ENCODE assay signal across 20 cellular contexts in the genomic region with DNA sequence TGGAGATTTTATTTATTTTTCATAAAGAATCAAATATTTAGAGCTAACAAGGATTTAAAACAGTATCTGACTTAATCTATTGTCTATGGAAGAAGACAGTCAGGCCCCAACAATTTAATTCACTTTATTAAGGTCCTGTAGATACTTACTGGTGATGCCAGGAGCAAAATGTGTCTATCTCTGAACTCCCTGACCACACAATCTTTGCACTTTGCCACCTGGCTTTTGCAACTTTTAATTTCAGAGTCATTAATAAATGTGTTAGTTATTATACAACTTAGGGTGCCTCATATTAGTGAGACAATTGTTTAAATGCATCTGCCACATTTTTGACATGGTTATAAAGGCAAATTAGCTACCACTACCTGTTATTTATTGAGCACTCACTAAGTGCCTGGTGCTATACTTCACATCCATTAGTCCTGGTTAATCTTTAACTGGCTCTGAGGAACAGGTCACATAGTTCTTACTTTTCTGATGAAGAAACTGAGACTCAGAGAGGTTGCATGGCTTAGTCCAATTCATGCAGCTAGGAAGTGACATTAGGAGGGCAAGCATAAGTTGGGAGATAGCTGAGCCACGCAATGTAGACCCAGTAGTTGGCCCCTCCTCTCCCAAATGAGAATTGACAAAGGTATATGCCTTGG.
DNase-seq lines count a peak whose midpoint lies in the region; ATAC-seq, FAIRE-seq and TF ChIP-seq lines count a peak whose summit lies in the region.
"Had no signal": no experiment of that assay in that cellular context is flagged by ENCODE, and none has a peak within 500 bp of the region (broad histone marks: within the 10 kb centered on the region; RNA-seq: fewer than 3 reads in every experiment).

No MANE protein-coding gene starts in this region.

- H3K4me1 ChIP-seq in hepatocyte (ENCODE audit: insufficient read depth) (peaks cover 4% of the 10 kb centered on the region), neutrophil (ENCODE audit: control insufficient read depth in 1 of 2, insufficient read depth in 1 of 2, low read depth in 1 of 2, low read length in 1 of 2) (peaks cover 29 to 42% of the 10 kb centered on the region in 2 experiments), BE2C (no peaks in the 10 kb centered on the region)
- H3K4me1 ChIP-seq: A549, Peyer's patch had no signal

- WGBS in hepatocyte (ENCODE audit: low lambda C conversion rate, missing lambda C conversion rate): 87% methylated on average over 1 of the region's 1 CpG

- no peaks in the 10 kb centered on the region for H3K36me3 ChIP-seq in hepatocyte (replicated peaks; ENCODE audit: insufficient read depth, low read depth)
- no peaks in the 10 kb centered on the region for H3K36me3 ChIP-seq in neutrophil
- no peaks in the 10 kb centered on the region for H3K36me3 ChIP-seq in BE2C
- H3K36me3 ChIP-seq: Peyer's patch had no signal

- CTCF ChIA-PET in activated CD4-positive, alpha-beta T cell treated with anti-CD3 and anti-CD28 coated beads, Interleukin-2, amount 10 ng/mL, durations not matched to agents 7 days and 5 days (lab: Charles Lee): interaction anchor here (0.6 kb wide), 1 partner anchor 81 kb away, joined by 3 read pairs; no protein-coding TSS in a partner anchor

- TF ChIP-seq CTCF in hepatocyte (IDR thresholded peaks at IDR 0.05; ENCODE audit: poor library complexity): no peak
- no peak for TF ChIP-seq CTCF in neutrophil (IDR thresholded peaks at IDR 0.05)
- no peak for TF ChIP-seq CTCF in BE2C (IDR thresholded peaks at IDR 0.05; ENCODE audit: low read depth, low read length)

- H3K9me3 ChIP-seq in hepatocyte (ENCODE audit: low read depth): no peaks in the 10 kb centered on the region
- H3K9me3 ChIP-seq in neutrophil: no peaks in the 10 kb centered on the region
- H3K9me3 ChIP-seq in BE2C: no peaks in the 10 kb centered on the region
- H3K9me3 ChIP-seq: A549, Peyer's patch had no signal

- no peak overlapping the region for H3K27ac Mint-ChIP-seq in activated CD4-positive, alpha-beta T cell treated with anti-CD3 and anti-CD28 coated beads, Interleukin-2, amount 10 ng/mL, durations not matched to agents 7 days and 5 days
- H3K27ac Mint-ChIP-seq: HFFc6 had no signal

- FAIRE-seq in H54 (lab: Jason Lieb, UNC): no peak
- FAIRE-seq: A549, H1 had no signal

- H3K4me3 ChIP-seq in hepatocyte (no peak overlapping the region), neutrophil (ENCODE audit: low read depth in 1 of 2, low read length in 1 of 2) (no peak overlapping the region), BE2C (ENCODE audit: low read depth, low read length) (no peak overlapping the region)
- H3K4me3 ChIP-seq: A549, Peyer's patch had no signal

- no peaks in the 10 kb centered on the region for H3K27me3 ChIP-seq in hepatocyte
- H3K27me3 ChIP-seq in neutrophil: no peaks in the 10 kb centered on the region
- H3K27me3 ChIP-seq in BE2C: no peaks in the 10 kb centered on the region
- H3K27me3 ChIP-seq: Peyer's patch had no signal

- no peaks in the 10 kb centered on the region for H3K27me3 Mint-ChIP-seq in activated CD4-positive, alpha-beta T cell treated with anti-CD3 and anti-CD28 coated beads, Interleukin-2, amount 10 ng/mL, durations not matched to agents 7 days and 5 days

- H3K4me3 Mint-ChIP-seq in activated CD4-positive, alpha-beta T cell treated with anti-CD3 and anti-CD28 coated beads, Interleukin-2, amount 10 ng/mL, durations not matched to agents 7 days and 5 days: no peak overlapping the region
- H3K4me3 Mint-ChIP-seq: HFFc6 had no signal

- no peaks in the 10 kb centered on the region for H3K36me3 Mint-ChIP-seq in activated CD4-positive, alpha-beta T cell treated with anti-CD3 and anti-CD28 coated beads, Interleukin-2, amount 10 ng/mL, durations not matched to agents 7 days and 5 days (ENCODE audit: low read depth)

- peak; percentile 49 for ATAC-seq in GM21390 (IDR thresholded peaks at IDR 0.05; ENCODE audit: unreplicated experiment)
- ATAC-seq: A549, SK-N-SH treated with all-trans-retinoic acid at 6 μM for 48 hours had no signal

- no peaks in the 10 kb centered on the region for H3K79me2 ChIP-seq in hepatocyte

- no peak overlapping the region for H2AFZ ChIP-seq in hepatocyte

- H3K9me2 ChIP-seq in hepatocyte (replicated peaks; ENCODE audit: insufficient read depth): no peaks in the 10 kb centered on the region

- peaks cover 5% of the 10 kb centered on the region for H3K4me1 Mint-ChIP-seq in activated CD4-positive, alpha-beta T cell treated with anti-CD3 and anti-CD28 coated beads, Interleukin-2, amount 10 ng/mL, durations not matched to agents 7 days and 5 days

- H3K27ac ChIP-seq in hepatocyte (peak overlapping the region; percentile 47), neutrophil (peak overlapping the region; percentile 82)
- H3K27ac ChIP-seq: A549, Peyer's patch had no signal

- peak; percentile 51 for DNase-seq in DMS53 (lab: John Stamatoyannopoulos, UW)
- peak; percentile 8 for DNase-seq in hepatocyte (ENCODE audit: low spot score)
- no peak for DNase-seq in activated CD4-positive, alpha-beta T cell treated with anti-CD3 and anti-CD28 coated beads, Interleukin-2, amount 10 ng/mL, durations not matched to agents 7 days and 5 days
- no peak for DNase-seq in T-helper 9 cell
- no peak for DNase-seq in H54 (ENCODE audit: insufficient read length, low spot score)
- no peak for DNase-seq in BE2C
- DNase-seq: EL, HFFc6, IMR-90, NCI-H1930, NCI-H2171, NCI-H446 treated with DMSO at 0.1 percent for 48 hours, NCI-H748 treated with DMSO at 0.1 percent for 48 hours, Peyer's patch, SHP77 had no signal

- POLR2A ChIA-PET in activated CD4-positive, alpha-beta T cell treated with anti-CD3 and anti-CD28 coated beads, Interleukin-2, amount 10 ng/mL, durations not matched to agents 7 days and 5 days (lab: Charles Lee): no interaction called here

- no peaks in the 10 kb centered on the region for H3K9me3 Mint-ChIP-seq in activated CD4-positive, alpha-beta T cell treated with anti-CD3 and anti-CD28 coated beads, Interleukin-2, amount 10 ng/mL, durations not matched to agents 7 days and 5 days
- H3K9me3 Mint-ChIP-seq: HFFc6 had no signal

- H3K4me2 ChIP-seq in hepatocyte: no peak overlapping the region
- H3K4me2 ChIP-seq: A549 had no signal

- TF ChIP-seq POLR2A in H54 (IDR thresholded peaks at IDR 0.05; ENCODE audit: low read depth, low read length): no peak

- H4K20me1 ChIP-seq in hepatocyte (ENCODE audit: insufficient read depth, poor library complexity, severe bottlenecking): no peaks in the 10 kb centered on the region

Comparison
In these comparisons a context has a peak if more than half of its experiments do, and no peak if none do; other contexts are left out.
1. DNase-seq: peak in DMS53 (single experiment) and hepatocyte (single experiment); none in activated CD4-positive, alpha-beta T cell treated with anti-CD3 and anti-CD28 coated beads, Interleukin-2, amount 10 ng/mL, durations not matched to agents 7 days and 5 days (single experiment), T-helper 9 cell (single experiment), H54 (single experiment) and BE2C (single experiment).